In genomic region chrX:66018585-66019309, GRCh38 we compare ENCODE assay signal across 18 cellular contexts. TPM values are rescaled to one million over a fixed set of nuclear protein-coding genes. Genes with fewer than 3 reads are reported as not detected.
A peak's percentile ranks its signal among the peaks of the same experiment; 100 is the strongest.
DNase-seq lines count a peak whose midpoint lies in the region; ATAC-seq and TF ChIP-seq lines count a peak whose summit lies in the region.
"Had no signal": no experiment of that assay in that cellular context is flagged by ENCODE, and none has a peak within 500 bp of the region (broad histone marks: within the 10 kb centered on the region; RNA-seq: fewer than 3 reads in every experiment).

No MANE protein-coding gene starts in this region.

- H3K4me3 Mint-ChIP-seq in T-cell (no peak overlapping the region), memory B cell (peak overlapping the region; percentile 91)
- H3K4me3 Mint-ChIP-seq: activated naive CD4-positive, alpha-beta T cell treated with anti-CD3 and anti-CD28 coated beads, Interleukin-2, amount 50 U/mL, for 24 hours had no signal

- H3K27ac Mint-ChIP-seq in T-cell: peak overlapping the region; percentile 62 to 69
- peak overlapping the region; percentile 93 for H3K27ac Mint-ChIP-seq in memory B cell
- H3K27ac Mint-ChIP-seq: activated naive CD4-positive, alpha-beta T cell treated with anti-CD3 and anti-CD28 coated beads, Interleukin-2, amount 50 U/mL, for 24 hours; progenitor cell of endocrine pancreas had no signal

- no peaks in the 10 kb centered on the region for H3K36me3 Mint-ChIP-seq in T-cell
- H3K36me3 Mint-ChIP-seq in memory B cell: peaks cover 15% of the 10 kb centered on the region
- H3K36me3 Mint-ChIP-seq: activated naive CD4-positive, alpha-beta T cell treated with anti-CD3 and anti-CD28 coated beads, Interleukin-2, amount 50 U/mL, for 24 hours had no signal

- H3K27ac ChIP-seq in HL-60 (replicated peaks): peak overlapping the region; percentile 100

- TF ChIP-seq CTCF in HL-60 (IDR thresholded peaks at IDR 0.05; ENCODE audit: insufficient read depth, low read length): no peak

- CTCF ChIA-PET in T-cell (lab: Charles Lee): interaction anchor here in 1 of 2 donors (0.5 to 0.6 kb wide), 2 partner anchors 19 to 337 kb away, joined by 3 read pairs; no protein-coding TSS in a partner anchor

- H3K27me3 ChIP-seq in HL-60 (ENCODE audit: insufficient read depth, poor library complexity, severe bottlenecking): no peaks in the 10 kb centered on the region

- peak; percentile 52 for DNase-seq in GF-D8 (lab: John Stamatoyannopoulos, UW)
- DNase-seq in HL-60 (ENCODE audit: low read depth in 1 of 2, low spot score in 1 of 2): peak in 1 of 2 experiments; percentile 74
- no peak for DNase-seq in T-cell
- DNase-seq in memory B cell (ENCODE audit: low spot score in 2 of 2): no peak
- no peak for DNase-seq in middle frontal gyrus (ENCODE audit: extremely low spot score, low spot score)
- DNase-seq in activated T-cell treated with anti-CD3 and anti-CD28 coated beads, Interleukin-2, amount 50 U/mL, for 48 hours: no peak
- DNase-seq: activated CD8-positive, alpha-beta memory T cell treated with anti-CD3 and anti-CD28 coated beads, Interleukin-2, amount 50 U/mL, for 4 hours; hippocampal formation; left colon; Right ventricle myocardium superior had no signal

- ATAC-seq in T-cell (replicated peaks in 1 of 4) (no peak), memory B cell (ENCODE audit: low read depth) (no peak), HG03439 (IDR thresholded peaks at IDR 0.05; ENCODE audit: unreplicated experiment) (no peak), HG02623 (IDR thresholded peaks at IDR 0.05; ENCODE audit: unreplicated experiment) (no peak)

- H3K9me3 Mint-ChIP-seq in T-cell (no peaks in the 10 kb centered on the region), memory B cell (no peaks in the 10 kb centered on the region)
- H3K9me3 Mint-ChIP-seq: activated naive CD4-positive, alpha-beta T cell treated with anti-CD3 and anti-CD28 coated beads, Interleukin-2, amount 50 U/mL, for 24 hours had no signal

- H3K4me3 ChIP-seq in HL-60 (replicated peaks; ENCODE audit: insufficient read depth, low read length): no peak overlapping the region

- POLR2A ChIA-PET in T-cell (lab: Charles Lee): no interaction called here

- H3K27me3 Mint-ChIP-seq in T-cell: no peaks in the 10 kb centered on the region
- H3K27me3 Mint-ChIP-seq in memory B cell: no peaks in the 10 kb centered on the region
- H3K27me3 Mint-ChIP-seq: activated naive CD4-positive, alpha-beta T cell treated with anti-CD3 and anti-CD28 coated beads, Interleukin-2, amount 50 U/mL, for 24 hours; progenitor cell of endocrine pancreas had no signal

- H3K4me1 Mint-ChIP-seq in T-cell (peaks cover 72 to 88% (median 77%) of the 10 kb centered on the region in 3 donors), memory B cell (peaks cover 46% of the 10 kb centered on the region)

RNA-seq across cellular contexts. Expression of gene VSIG4, which starts 21.1 kb away (rescaled TPM):
- total RNA-seq in T-cell: under 1 TPM in 4 of 5 donors, not detected in 1; 0.18 to 0.54 (median 0.45) TPM
- total RNA-seq: bronchial epithelial cell, fibroblast of lung, MCF 10A, myocyte, progenitor cell of endocrine pancreas had no signal
